Comparison of ENCODE assay signal across 17 cellular contexts in the genomic region with DNA sequence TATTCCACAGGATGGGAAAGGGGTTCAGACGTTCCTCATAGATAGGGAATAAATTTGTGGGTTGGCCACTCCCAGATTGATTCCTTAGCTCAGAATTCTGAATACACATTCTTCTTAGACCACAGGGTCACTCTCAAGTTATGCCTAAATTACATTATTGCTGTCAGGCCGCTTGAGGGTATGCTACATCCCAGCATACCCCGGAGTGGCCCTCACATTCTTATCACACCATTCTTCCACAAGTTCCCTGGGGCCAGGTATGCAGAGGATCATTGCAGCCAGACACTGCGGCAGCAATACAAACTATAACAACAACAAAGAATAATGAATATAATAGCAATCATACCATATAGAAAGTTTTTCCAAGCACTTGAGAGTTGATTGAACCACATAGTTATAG.
DNase-seq lines count a peak whose midpoint lies in the region; ATAC-seq and TF ChIP-seq lines count a peak whose summit lies in the region.
"Had no signal": no experiment of that assay in that cellular context is flagged by ENCODE, and none has a peak within 500 bp of the region (broad histone marks: within the 10 kb centered on the region; RNA-seq: fewer than 3 reads in every experiment).

No MANE protein-coding gene starts in this region.

- in situ Hi-C loops in gastrocnemius medialis (cut with MboI; ENCODE audit: low sequenced_read_pairs in 4 of 4), result no loop called here

- H3K9ac ChIP-seq in adipocyte (ENCODE audit: low read length), result no peak overlapping the region
- H3K9ac ChIP-seq: BLaER1 had no signal

- H3K36me3 Mint-ChIP-seq in mesothelial cell of epicardium, result no peaks in the 10 kb centered on the region
- H3K36me3 Mint-ChIP-seq: CD14-positive monocyte; CD4-positive, alpha-beta memory T cell had no signal

- no peak for TF ChIP-seq CTCF in mesothelial cell of epicardium (IDR thresholded peaks at IDR 0.05; ENCODE audit: unreplicated experiment)
- TF ChIP-seq CTCF in gastrocnemius medialis (IDR thresholded peaks at IDR 0.05 in 4 of 5, conservative IDR thresholded peaks at IDR 0.05 in 1 of 5), result no peak
- TF ChIP-seq CTCF in left ventricle myocardium inferior (IDR thresholded peaks at IDR 0.05; ENCODE audit: borderline replicate concordance), result no peak
- TF ChIP-seq CTCF in GM10266 (IDR thresholded peaks at IDR 0.05; ENCODE audit: control insufficient read depth, insufficient read depth, low read depth, missing control alignments), result no peak

- no peaks in the 10 kb centered on the region for H3K36me3 ChIP-seq in adipocyte (ENCODE audit: control insufficient read depth, insufficient read depth, low read length, severe bottlenecking)
- H3K36me3 ChIP-seq in gastrocnemius medialis, result no peaks in the 10 kb centered on the region
- no peaks in the 10 kb centered on the region for H3K36me3 ChIP-seq in left ventricle myocardium inferior
- H3K36me3 ChIP-seq: BLaER1 had no signal

- H3K9me3 Mint-ChIP-seq in mesothelial cell of epicardium, result peaks cover 6% of the 10 kb centered on the region
- H3K9me3 Mint-ChIP-seq: CD4-positive, alpha-beta memory T cell; H9 had no signal

- H3K9me3 ChIP-seq in adipocyte (ENCODE audit: control insufficient read depth, low read length), result no peaks in the 10 kb centered on the region
- H3K9me3 ChIP-seq in gastrocnemius medialis, result no peaks in the 10 kb centered on the region
- H3K9me3 ChIP-seq in left ventricle myocardium inferior (replicated peaks), result no peaks in the 10 kb centered on the region
- H3K9me3 ChIP-seq: BLaER1 had no signal

- H3K27ac Mint-ChIP-seq in mesothelial cell of epicardium, result peak overlapping the region; percentile 85
- H3K27ac Mint-ChIP-seq: CD14-positive monocyte; CD4-positive, alpha-beta memory T cell; H9 had no signal

- no peak overlapping the region for H3K4me3 ChIP-seq in adipocyte (ENCODE audit: low read length)
- no peak overlapping the region for H3K4me3 ChIP-seq in gastrocnemius medialis
- no peak overlapping the region for H3K4me3 ChIP-seq in left ventricle myocardium inferior
- H3K4me3 ChIP-seq: BLaER1 had no signal

- H3K27ac ChIP-seq in gastrocnemius medialis (peak overlapping the region; percentile 66 to 76 (median 73)), left ventricle myocardium inferior (replicated peaks) (no peak overlapping the region)
- H3K27ac ChIP-seq: BLaER1 had no signal

- H3K4me1 ChIP-seq in adipocyte (ENCODE audit: control insufficient read depth, insufficient read depth, low read length) (peaks cover 5% of the 10 kb centered on the region), gastrocnemius medialis (peaks cover 7 to 9% of the 10 kb centered on the region in 2 donors), left ventricle myocardium inferior (no peaks in the 10 kb centered on the region)
- H3K4me1 ChIP-seq: BLaER1 had no signal

- no peak overlapping the region for H3K4me3 Mint-ChIP-seq in mesothelial cell of epicardium
- H3K4me3 Mint-ChIP-seq: CD14-positive monocyte; CD4-positive, alpha-beta memory T cell; H9 had no signal

- DNase-seq in adipocyte (ENCODE audit: low read depth) (peak; percentile 14), mesothelial cell of epicardium (ENCODE audit: low spot score in 2 of 2, unreplicated experiment in 2 of 2) (no peak), gastrocnemius medialis (no peak), left ventricle myocardium inferior (no peak), A172 (ENCODE audit: low spot score) (no peak), GM10266 (ENCODE audit: extremely low spot score) (no peak)
- DNase-seq: ACHN; AML-193; CD4-positive, alpha-beta memory T cell; DMS153; DMS79; GDM1; H9; IMR-90 had no signal

- H3K4me1 Mint-ChIP-seq in mesothelial cell of epicardium, result peaks cover 31% of the 10 kb centered on the region
- H3K4me1 Mint-ChIP-seq: CD14-positive monocyte; CD4-positive, alpha-beta memory T cell had no signal

- intact Hi-C loops in gastrocnemius medialis (cut with DNase I; ENCODE audit: low total_unique reads), result no loop called here
- intact Hi-C loops in left ventricle myocardium inferior (cut with micrococcal nuclease), result no loop called here

- H3K27me3 ChIP-seq in adipocyte (replicated peaks; ENCODE audit: control insufficient read depth, insufficient read depth, low read length), result no peaks in the 10 kb centered on the region
- H3K27me3 ChIP-seq in gastrocnemius medialis, result no peaks in the 10 kb centered on the region
- no peaks in the 10 kb centered on the region for H3K27me3 ChIP-seq in left ventricle myocardium inferior (ENCODE audit: low read depth)
- H3K27me3 ChIP-seq: BLaER1 had no signal

- H3K27me3 Mint-ChIP-seq in mesothelial cell of epicardium (ENCODE audit: low read depth), result no peaks in the 10 kb centered on the region
- H3K27me3 Mint-ChIP-seq: CD4-positive, alpha-beta memory T cell had no signal

- no peak for ATAC-seq in gastrocnemius medialis
- no peak for ATAC-seq in GM18867 (IDR thresholded peaks at IDR 0.05; ENCODE audit: unreplicated experiment)

- no peak for TF ChIP-seq POLR2A in gastrocnemius medialis (IDR thresholded peaks at IDR 0.05)
